ENCODE assay signal across 8 cellular contexts in the genomic region with DNA sequence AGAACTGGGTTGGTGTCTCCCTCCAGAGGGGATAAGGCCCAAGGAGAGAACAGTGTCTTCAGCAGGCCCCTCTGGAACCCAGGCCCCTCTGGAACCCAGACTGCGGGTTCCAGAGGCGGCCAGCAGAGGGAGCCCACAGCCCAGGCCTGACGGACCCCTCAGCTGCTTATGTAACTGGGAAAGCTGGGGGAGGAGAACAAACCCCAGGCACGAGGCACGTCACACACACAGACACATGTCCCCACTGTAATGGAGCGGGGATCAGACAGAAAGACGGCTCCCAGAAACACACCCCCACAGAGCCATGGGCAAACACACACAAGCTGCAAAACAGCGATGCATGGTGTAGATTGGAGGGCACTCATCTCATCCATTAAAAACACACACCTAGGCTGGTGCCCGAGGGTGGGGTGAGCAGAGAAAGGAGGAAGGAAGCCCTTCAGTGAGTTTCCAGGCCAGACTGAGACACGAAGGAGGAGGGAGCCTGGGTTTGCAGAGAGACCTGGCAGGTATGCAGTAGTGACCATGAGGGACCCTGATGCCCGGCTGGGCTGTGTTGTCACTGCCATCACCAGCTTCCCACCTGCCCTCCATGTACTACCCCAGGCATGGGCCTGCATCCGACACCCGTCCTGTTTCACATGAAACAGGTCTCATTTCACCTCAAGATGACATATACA.
A peak's percentile ranks its signal among the peaks of the same experiment; 100 is the strongest.
DNase-seq lines count a peak whose midpoint lies in the region; ATAC-seq lines count a peak whose summit lies in the region.

No MANE protein-coding gene starts in this region.

- peak overlapping the region; percentile 93 for H3K27ac Mint-ChIP-seq in central memory CD8-positive, alpha-beta T cell (ENCODE audit: low read depth)

- peaks cover 38% of the 10 kb centered on the region for H3K4me1 Mint-ChIP-seq in central memory CD8-positive, alpha-beta T cell

- no peaks in the 10 kb centered on the region for H3K9me3 Mint-ChIP-seq in central memory CD8-positive, alpha-beta T cell

- no peaks in the 10 kb centered on the region for H3K27me3 Mint-ChIP-seq in central memory CD8-positive, alpha-beta T cell

- peak overlapping the region; percentile 98 for H3K27ac ChIP-seq in layer of hippocampus (ENCODE audit: low read depth, low read length)

- ATAC-seq in HG03039 (IDR thresholded peaks at IDR 0.05; ENCODE audit: unreplicated experiment) (peak; percentile 18), HG03460 (IDR thresholded peaks at IDR 0.05; ENCODE audit: unreplicated experiment) (no peak)
- ATAC-seq in central memory CD8-positive, alpha-beta T cell (replicated peaks; ENCODE audit: extremely low read depth, poor library complexity, severe bottlenecking), result no peak

- DNase-seq in DMS153 (lab: John Stamatoyannopoulos, UW) (peak; percentile 64), NCI-H510A treated with DMSO at 0.1 percent for 48 hours (lab: John Stamatoyannopoulos, UW) (peak; percentile 58)
- peak; percentile 56 for DNase-seq in activated CD4-positive, alpha-beta T cell treated with anti-CD3 and anti-CD28 coated beads for 1 hour
- DNase-seq in central memory CD8-positive, alpha-beta T cell (ENCODE audit: low spot score in 2 of 2), result peak; percentile 52 to 58
- DNase-seq in stimulated activated CD4-positive, alpha-beta T cell treated with anti-CD3 and anti-CD28 coated beads, Interleukin-1b, Interleukin-23, amount 100 ng/mL, for 48 hours, result peak; percentile 73

- no peaks in the 10 kb centered on the region for H3K27me3 ChIP-seq in layer of hippocampus (ENCODE audit: control insufficient read depth, insufficient read depth, low read length)

- peak overlapping the region; percentile 52 for H3K4me3 Mint-ChIP-seq in central memory CD8-positive, alpha-beta T cell

- peaks cover 22% of the 10 kb centered on the region for H3K36me3 Mint-ChIP-seq in central memory CD8-positive, alpha-beta T cell (ENCODE audit: insufficient read depth)
